Comparison of ENCODE assay signal across 1 cellular context in genomic region chr1:221839794-221840395, GRCh38.
TF ChIP-seq lines count a peak whose summit lies in the region.

No MANE protein-coding gene starts in this region.

TF ChIP-seq in A549, 52 proteins besides CTCF, POLR2A, EP300 and RAD21 (continued from another document):
- TF ChIP-seq RARB (CRISPR knock-in tag; IDR thresholded peaks at IDR 0.05) = no peak
- peak; percentile 89 for TF ChIP-seq FOSL2 (IDR thresholded peaks at IDR 0.05)
- peak; percentile 93 for TF ChIP-seq FOSL2 (CRISPR knock-in tag; IDR thresholded peaks at IDR 0.05)
- peak; percentile 66 for TF ChIP-seq GATA3 (IDR thresholded peaks at IDR 0.05; ENCODE audit: borderline replicate concordance)
- no peak for TF ChIP-seq TP53 (CRISPR knock-in tag; IDR thresholded peaks at IDR 0.05)
- TF ChIP-seq REST (IDR thresholded peaks at IDR 0.05) = no peak
- TF ChIP-seq BCL3 (IDR thresholded peaks at IDR 0.05) = no peak; the same call in 2 of the 3 replicates
- TF ChIP-seq EHF (CRISPR knock-in tag; IDR thresholded peaks at IDR 0.05) = no peak
- TF ChIP-seq HOXB13 (CRISPR knock-in tag; IDR thresholded peaks at IDR 0.05; ENCODE audit: low read depth) = no peak
- TF ChIP-seq HOXA7 (CRISPR knock-in tag; IDR thresholded peaks at IDR 0.05) = no peak
- TF ChIP-seq EHMT2 (IDR thresholded peaks at IDR 0.05; ENCODE audit: low read depth) = no peak
- TF ChIP-seq ZC3H11A (IDR thresholded peaks at IDR 0.05) = no peak
- TF ChIP-seq ATOH8 (CRISPR knock-in tag; IDR thresholded peaks at IDR 0.05; ENCODE audit: low read depth) = no peak
- TF ChIP-seq ZSCAN20 (CRISPR knock-in tag; IDR thresholded peaks at IDR 0.05) = no peak
- no peak for TF ChIP-seq CHD2 (IDR thresholded peaks at IDR 0.05; ENCODE audit: low read length, partially characterized antibody)
- TF ChIP-seq JUNB (IDR thresholded peaks at IDR 0.05) = peak; percentile 93
- TF ChIP-seq ESRRA (IDR thresholded peaks at IDR 0.05; ENCODE audit: borderline replicate concordance, low read length) = 0 out of 2 replicates have a peak, but pooled peaks have one; percentile 5
